In the genomic region with DNA sequence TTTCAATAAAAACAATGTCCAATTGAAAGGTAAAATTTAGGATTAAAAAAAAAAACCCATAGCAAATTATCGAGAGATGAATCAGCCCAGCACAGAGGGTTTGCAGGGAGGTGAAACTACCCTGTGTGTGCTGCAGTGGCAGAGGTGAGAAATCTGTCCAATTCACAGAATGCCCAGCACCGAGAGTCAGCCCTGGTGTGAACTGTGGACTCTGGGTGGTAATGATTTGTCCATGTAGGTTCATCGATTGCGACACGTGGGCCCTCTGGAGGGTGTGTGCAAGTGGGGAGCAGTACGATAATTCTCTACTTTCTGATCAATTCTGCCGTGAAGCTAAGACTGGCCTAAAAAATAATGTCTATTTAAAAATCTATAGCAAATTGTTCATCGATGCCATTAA, we compare ENCODE assay signal across 2 cellular contexts.
A peak's percentile ranks its signal among the peaks of the same experiment; 100 is the strongest.
TF ChIP-seq lines count a peak whose summit lies in the region.

No MANE protein-coding gene starts in this region.

TF ChIP-seq in IMR-90, 13 proteins besides CTCF, POLR2A, EP300 and RAD21:
- TF ChIP-seq RFX5 (IDR thresholded peaks at IDR 0.05; ENCODE audit: low read depth, low read length) (no peak), CEBPB (IDR thresholded peaks at IDR 0.05; ENCODE audit: low read depth, low read length) (peak; percentile 63; the same call in 1 of the 2 replicates)
TF ChIP-seq in IMR-90: peak in this region for 1.

TF ChIP-seq in HepG2, 621 proteins besides CTCF, POLR2A, EP300 and RAD21:
- TF ChIP-seq ZNF652 (CRISPR knock-in tag; IDR thresholded peaks at IDR 0.05; ENCODE audit: borderline replicate concordance, low read depth) (no peak), KAT2B (IDR thresholded peaks at IDR 0.05; ENCODE audit: borderline replicate concordance, low read depth, low read length) (peak; percentile 32; the same call in 1 of the 2 replicates), CEBPG (CRISPR knock-in tag; IDR thresholded peaks at IDR 0.05) (peak; percentile 35; the same call in 1 of the 2 replicates), ZNF18 (CRISPR knock-in tag; IDR thresholded peaks at IDR 0.05; ENCODE audit: insufficient replicate concordance) (peak; percentile 98), ZKSCAN5 (CRISPR knock-in tag; IDR thresholded peaks at IDR 0.05) (0 out of 2 replicates have a peak, but pooled peaks have one; percentile 61), ZNF629 (CRISPR knock-in tag; conservative IDR thresholded peaks at IDR 0.05) (peak; percentile 64), ZBTB26 (CRISPR knock-in tag; IDR thresholded peaks at IDR 0.05; ENCODE audit: borderline replicate concordance) (no peak), MAX (IDR thresholded peaks at IDR 0.05) (0 out of 2 replicates have a peak, but pooled peaks have one; percentile 27), ONECUT2 (CRISPR knock-in tag; IDR thresholded peaks at IDR 0.05) (peak; percentile 50; the same call in 1 of the 2 replicates), CEBPB (IDR thresholded peaks at IDR 0.05; ENCODE audit: borderline replicate concordance, low read depth, low read length) (peak; percentile 75; the same call in 1 of the 2 replicates), RFX3 (CRISPR knock-in tag; IDR thresholded peaks at IDR 0.05) (no peak), TCF12 (IDR thresholded peaks at IDR 0.05) (no peak), TCF12 (CRISPR knock-in tag; IDR thresholded peaks at IDR 0.05) (no peak), HNF4A (CRISPR knock-in tag; IDR thresholded peaks at IDR 0.05) (peak; percentile 66)
- TF ChIP-seq, protein P1, sequence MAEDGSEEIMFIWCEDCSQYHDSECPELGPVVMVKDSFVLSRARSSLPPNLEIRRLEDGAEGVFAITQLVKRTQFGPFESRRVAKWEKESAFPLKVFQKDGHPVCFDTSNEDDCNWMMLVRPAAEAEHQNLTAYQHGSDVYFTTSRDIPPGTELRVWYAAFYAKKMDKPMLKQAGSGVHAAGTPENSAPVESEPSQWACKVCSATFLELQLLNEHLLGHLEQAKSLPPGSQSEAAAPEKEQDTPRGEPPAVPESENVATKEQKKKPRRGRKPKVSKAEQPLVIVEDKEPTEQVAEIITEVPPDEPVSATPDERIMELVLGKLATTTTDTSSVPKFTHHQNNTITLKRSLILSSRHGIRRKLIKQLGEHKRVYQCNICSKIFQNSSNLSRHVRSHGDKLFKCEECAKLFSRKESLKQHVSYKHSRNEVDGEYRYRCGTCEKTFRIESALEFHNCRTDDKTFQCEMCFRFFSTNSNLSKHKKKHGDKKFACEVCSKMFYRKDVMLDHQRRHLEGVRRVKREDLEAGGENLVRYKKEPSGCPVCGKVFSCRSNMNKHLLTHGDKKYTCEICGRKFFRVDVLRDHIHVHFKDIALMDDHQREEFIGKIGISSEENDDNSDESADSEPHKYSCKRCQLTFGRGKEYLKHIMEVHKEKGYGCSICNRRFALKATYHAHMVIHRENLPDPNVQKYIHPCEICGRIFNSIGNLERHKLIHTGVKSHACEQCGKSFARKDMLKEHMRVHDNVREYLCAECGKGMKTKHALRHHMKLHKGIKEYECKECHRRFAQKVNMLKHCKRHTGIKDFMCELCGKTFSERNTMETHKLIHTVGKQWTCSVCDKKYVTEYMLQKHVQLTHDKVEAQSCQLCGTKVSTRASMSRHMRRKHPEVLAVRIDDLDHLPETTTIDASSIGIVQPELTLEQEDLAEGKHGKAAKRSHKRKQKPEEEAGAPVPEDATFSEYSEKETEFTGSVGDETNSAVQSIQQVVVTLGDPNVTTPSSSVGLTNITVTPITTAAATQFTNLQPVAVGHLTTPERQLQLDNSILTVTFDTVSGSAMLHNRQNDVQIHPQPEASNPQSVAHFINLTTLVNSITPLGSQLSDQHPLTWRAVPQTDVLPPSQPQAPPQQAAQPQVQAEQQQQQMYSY (CRISPR knock-in tag; IDR thresholded peaks at IDR 0.05): no peak
TF ChIP-seq in HepG2: peak in this region for 9.
